ENCODE assay signal across 13 cellular contexts in the genomic region with DNA sequence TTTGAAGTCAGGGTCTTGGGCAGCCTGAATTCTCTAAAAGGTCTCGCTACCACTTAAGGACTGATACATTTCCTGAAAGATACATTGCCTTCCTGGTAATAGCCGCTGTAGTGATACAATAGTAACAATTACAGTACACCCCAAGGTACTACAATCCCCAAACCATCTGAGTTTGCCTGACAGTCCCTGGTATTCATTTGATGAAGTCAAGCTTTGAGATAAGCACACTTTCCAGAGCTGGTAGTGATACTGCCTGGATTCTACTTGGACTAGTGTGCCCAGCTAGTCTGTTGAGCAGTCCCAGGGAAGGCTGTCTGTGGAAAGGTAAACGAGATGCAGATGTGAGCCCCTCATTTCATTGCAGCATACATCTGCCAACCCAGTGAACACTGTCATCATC. TPM values are rescaled to one million over a fixed set of nuclear protein-coding genes. Genes with fewer than 3 reads are reported as not detected.
DNase-seq lines count a peak whose midpoint lies in the region; ATAC-seq, FAIRE-seq and TF ChIP-seq lines count a peak whose summit lies in the region.
"Had no signal": no experiment of that assay in that cellular context is flagged by ENCODE, and none has a peak within 500 bp of the region (broad histone marks: within the 10 kb centered on the region; RNA-seq: fewer than 3 reads in every experiment).

No MANE protein-coding gene starts in this region.

- no peak for FAIRE-seq in A549 (lab: Jason Lieb, UNC)

- TF ChIP-seq CTCF in A549 (IDR thresholded peaks at IDR 0.05), result no peak

- no peak for DNase-seq in A549 (ENCODE audit: low read depth in 1 of 2, low spot score in 1 of 2)
- no peak for DNase-seq in caudate nucleus (lab: John Stamatoyannopoulos, UW)
- no peak for DNase-seq in SK-N-DZ (ENCODE audit: low spot score)
- DNase-seq in OCI-M2 (lab: John Stamatoyannopoulos, UW; ENCODE audit: unreplicated experiment), result no peak
- DNase-seq in DMS153 (lab: John Stamatoyannopoulos, UW), result no peak
- no peak for DNase-seq in DMS 273 (lab: John Stamatoyannopoulos, UW; ENCODE audit: unreplicated experiment)
- DNase-seq: AML-193; naive thymus-derived CD8-positive, alpha-beta T cell had no signal

- peaks cover 97% of the 10 kb centered on the region for H3K4me1 ChIP-seq in A549

- H3K9me3 ChIP-seq in A549, result no peaks in the 10 kb centered on the region
- H3K9me3 ChIP-seq: MG63, vagina had no signal

- peak overlapping the region; percentile 73 for H3K4me2 ChIP-seq in A549

- ATAC-seq in A549 (peak; percentile 5 to 9; a peak in 4 of 6 replicates), GM21367 (IDR thresholded peaks at IDR 0.05; ENCODE audit: unreplicated experiment) (peak; percentile 18), HG03135 (IDR thresholded peaks at IDR 0.05; ENCODE audit: unreplicated experiment) (peak; percentile 4)
- ATAC-seq: naive thymus-derived CD8-positive, alpha-beta T cell had no signal

- no peak for TF ChIP-seq RAD21 in A549 (conservative IDR thresholded peaks at IDR 0.05 in 1 of 2, IDR thresholded peaks at IDR 0.05 in 1 of 2)

- TF ChIP-seq POLR2A in A549 (IDR thresholded peaks at IDR 0.05; ENCODE audit: low read length), result no peak

- CTCF ChIA-PET in A549 (lab: Yijun Ruan, JAX), result interaction anchor here (1.0 to 5.5 kb wide), 3 partner anchors 10 to 27 kb away, joined by 3 to 49 read pairs (median 5); no protein-coding TSS in a partner anchor

- POLR2A ChIA-PET in A549 (lab: Yijun Ruan, JAX), result interaction anchor here (1.0 to 1.8 kb wide), 4 partner anchors 10 to 17 kb away, joined by 3 to 5 read pairs (median 4); no protein-coding TSS in a partner anchor

- no peak overlapping the region for H3K4me3 ChIP-seq in A549
- H3K4me3 ChIP-seq: cardiac muscle cell, MG63, vagina had no signal

- no peak for TF ChIP-seq EP300 in A549 (IDR thresholded peaks at IDR 0.05)

- 11% methylated on average over 3 of the region's 3 CpGs for WGBS in A549 (ENCODE audit: missing lambda C conversion rate)

- peak overlapping the region; percentile 88 to 97 for H3K27ac ChIP-seq in A549
- H3K27ac ChIP-seq in caudate nucleus (ENCODE audit: low read depth, low read length), result peak overlapping the region; percentile 38
- H3K27ac ChIP-seq: cardiac muscle cell, vagina had no signal

TF ChIP-seq in A549, 52 proteins besides CTCF, POLR2A, EP300 and RAD21:
- no peak for TF ChIP-seq BHLHE40 (IDR thresholded peaks at IDR 0.05; ENCODE audit: low read depth, low read length)
- TF ChIP-seq, protein P1, sequence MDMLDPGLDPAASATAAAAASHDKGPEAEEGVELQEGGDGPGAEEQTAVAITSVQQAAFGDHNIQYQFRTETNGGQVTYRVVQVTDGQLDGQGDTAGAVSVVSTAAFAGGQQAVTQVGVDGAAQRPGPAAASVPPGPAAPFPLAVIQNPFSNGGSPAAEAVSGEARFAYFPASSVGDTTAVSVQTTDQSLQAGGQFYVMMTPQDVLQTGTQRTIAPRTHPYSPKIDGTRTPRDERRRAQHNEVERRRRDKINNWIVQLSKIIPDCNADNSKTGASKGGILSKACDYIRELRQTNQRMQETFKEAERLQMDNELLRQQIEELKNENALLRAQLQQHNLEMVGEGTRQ (IDR thresholded peaks at IDR 0.05), result no peak
- 0 out of 2 replicates have a peak, but pooled peaks have one; percentile 17 for TF ChIP-seq HOXA7 (CRISPR knock-in tag; IDR thresholded peaks at IDR 0.05)
- TF ChIP-seq JUN (IDR thresholded peaks at IDR 0.05), result peak in 1 of 2 experiments; percentile 10; a peak in 1 of 5 replicates
- no peak for TF ChIP-seq CBX8 (IDR thresholded peaks at IDR 0.05)
- TF ChIP-seq, protein P2, sequence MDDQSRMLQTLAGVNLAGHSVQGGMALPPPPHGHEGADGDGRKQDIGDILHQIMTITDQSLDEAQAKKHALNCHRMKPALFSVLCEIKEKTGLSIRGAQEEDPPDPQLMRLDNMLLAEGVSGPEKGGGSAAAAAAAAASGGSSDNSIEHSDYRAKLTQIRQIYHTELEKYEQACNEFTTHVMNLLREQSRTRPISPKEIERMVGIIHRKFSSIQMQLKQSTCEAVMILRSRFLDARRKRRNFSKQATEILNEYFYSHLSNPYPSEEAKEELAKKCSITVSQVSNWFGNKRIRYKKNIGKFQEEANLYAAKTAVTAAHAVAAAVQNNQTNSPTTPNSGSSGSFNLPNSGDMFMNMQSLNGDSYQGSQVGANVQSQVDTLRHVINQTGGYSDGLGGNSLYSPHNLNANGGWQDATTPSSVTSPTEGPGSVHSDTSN (IDR thresholded peaks at IDR 0.05), result no peak

RNA-seq across cellular contexts. Expression of gene ITGB6, which starts 24.4 kb away (rescaled TPM):
- polyA plus RNA-seq in A549 (2011; rRNA removed), result 4.8 and 5.0 TPM in 2 replicates
- polyA plus RNA-seq in A549 (2012; cell fraction: cytosol; rRNA removed), result 1.5 and 1.9 TPM in 2 replicates
- polyA plus RNA-seq in A549 (2012; cell fraction: nucleus; rRNA removed), result 4.0 and 5.1 TPM in 2 replicates
- 4.1 to 4.8 TPM (median 4.2 TPM) in 3 replicates for polyA plus RNA-seq in A549 (2017; fragmentation: RNase III; extraction: RNeasy Plus Mini Kit Qiagen cat#74134 plus additional on column Dnase treatment)
- 4.1 and 4.5 TPM in 2 replicates for polyA minus RNA-seq in A549 (2011; rRNA and poly(A)+ RNA removed)
- not detected in 2 replicates for polyA plus RNA-seq in SK-N-DZ (2014; cell fraction: cytosol; rRNA removed)
- not detected in 2 replicates for polyA plus RNA-seq in SK-N-DZ (2014; cell fraction: nucleus; rRNA removed)
- polyA plus RNA-seq: naive thymus-derived CD8-positive, alpha-beta T cell had no signal
